22 cellular contexts compared by ENCODE assay signal in genomic region chr16:81239722-81240121, GRCh38. TPM values are rescaled to one million over a fixed set of nuclear protein-coding genes. Genes with fewer than 3 reads are reported as not detected.
"Had no signal": no experiment of that assay in that cellular context is flagged by ENCODE, and none has a peak within 500 bp of the region (broad histone marks: within the 10 kb centered on the region; RNA-seq: fewer than 3 reads in every experiment).

No MANE protein-coding gene starts in this region.

- H3K9me3 Mint-ChIP-seq: activated naive CD8-positive, alpha-beta T cell treated with anti-CD3 and anti-CD28 coated beads for 36 hours; immature natural killer cell; naive thymus-derived CD8-positive, alpha-beta T cell; T-helper 2 cell treated with Interferon-gamma antibody and Interleukin-4, amounts not matched to agents 5 μg/mL and 100 μg/mL, for 36 hours; WTC11 had no signal

- H3K36me3 ChIP-seq: gastroesophageal sphincter, heart left ventricle, tibial artery had no signal

- H3K27ac Mint-ChIP-seq: activated CD4-positive, alpha-beta T cell treated with anti-CD3 and anti-CD28 coated beads for 36 hours; activated naive CD8-positive, alpha-beta T cell treated with anti-CD3 and anti-CD28 coated beads for 36 hours; immature natural killer cell; T-helper 2 cell treated with Interferon-gamma antibody and Interleukin-4, amounts not matched to agents 5 μg/mL and 100 μg/mL, for 36 hours; WTC11 had no signal

- H3K4me1 ChIP-seq: tibial artery had no signal

- H3K36me3 Mint-ChIP-seq: activated naive CD8-positive, alpha-beta T cell treated with anti-CD3 and anti-CD28 coated beads for 36 hours; immature natural killer cell; naive thymus-derived CD8-positive, alpha-beta T cell; WTC11 had no signal

- H3K4me3 Mint-ChIP-seq: activated CD4-positive, alpha-beta T cell treated with anti-CD3 and anti-CD28 coated beads for 36 hours; activated naive CD8-positive, alpha-beta T cell treated with anti-CD3 and anti-CD28 coated beads for 36 hours; immature natural killer cell; naive thymus-derived CD8-positive, alpha-beta T cell; T-helper 2 cell treated with Interferon-gamma antibody and Interleukin-4, amounts not matched to agents 5 μg/mL and 100 μg/mL, for 36 hours had no signal

- H3K27ac ChIP-seq: tibial artery had no signal

- DNase-seq: activated CD4-positive, alpha-beta T cell treated with anti-CD3 and anti-CD28 coated beads for 36 hours; activated CD4-positive, alpha-beta T cell treated with anti-CD3 and anti-CD28 coated beads, Interleukin-2, amount 50 U/mL, for 48 hours; activated naive CD8-positive, alpha-beta T cell treated with anti-CD3 and anti-CD28 coated beads for 36 hours; amygdala; caudate nucleus; dorsolateral prefrontal cortex; heart left ventricle; immature natural killer cell; mesendoderm; naive thymus-derived CD8-positive, alpha-beta T cell; stimulated activated naive CD8-positive, alpha-beta T cell treated with anti-CD3 and anti-CD28 coated beads, Interleukin-15, Interleukin-2, amounts not matched to agents 100 U/mL and 50 U/mL, for 24 hours; substantia nigra; SW 1271; tibial artery had no signal

- H3K27me3 ChIP-seq: dorsolateral prefrontal cortex, gastroesophageal sphincter, heart left ventricle, tibial artery had no signal

- H3K27me3 Mint-ChIP-seq: activated naive CD8-positive, alpha-beta T cell treated with anti-CD3 and anti-CD28 coated beads for 36 hours had no signal

- H3K9me3 ChIP-seq: gastroesophageal sphincter, heart left ventricle, tibial artery had no signal

- ATAC-seq: activated CD4-positive, alpha-beta T cell treated with anti-CD3 and anti-CD28 coated beads for 36 hours; esophagus mucosa; gastroesophageal sphincter; heart left ventricle; naive thymus-derived CD8-positive, alpha-beta T cell; stimulated activated naive CD8-positive, alpha-beta T cell treated with anti-CD3 and anti-CD28 coated beads, Interleukin-15, Interleukin-2, amounts not matched to agents 100 U/mL and 50 U/mL, for 24 hours; WTC11 had no signal

- H3K4me3 ChIP-seq: gastroesophageal sphincter, tibial artery had no signal

- FAIRE-seq: colon, endometrium, TTC549, urothelium cell line had no signal

RNA-seq across cellular contexts. Expression of gene BCO1, which starts 1.2 kb away (rescaled TPM):
- total RNA-seq: activated CD4-positive, alpha-beta T cell treated with anti-CD3 and anti-CD28 coated beads for 36 hours; activated naive CD8-positive, alpha-beta T cell treated with anti-CD3 and anti-CD28 coated beads for 36 hours; naive thymus-derived CD8-positive, alpha-beta T cell had no signal
- polyA plus RNA-seq: heart left ventricle; immature natural killer cell; naive thymus-derived CD8-positive, alpha-beta T cell had no signal
